Comparison of ENCODE assay signal across 15 cellular contexts in the genomic region with DNA sequence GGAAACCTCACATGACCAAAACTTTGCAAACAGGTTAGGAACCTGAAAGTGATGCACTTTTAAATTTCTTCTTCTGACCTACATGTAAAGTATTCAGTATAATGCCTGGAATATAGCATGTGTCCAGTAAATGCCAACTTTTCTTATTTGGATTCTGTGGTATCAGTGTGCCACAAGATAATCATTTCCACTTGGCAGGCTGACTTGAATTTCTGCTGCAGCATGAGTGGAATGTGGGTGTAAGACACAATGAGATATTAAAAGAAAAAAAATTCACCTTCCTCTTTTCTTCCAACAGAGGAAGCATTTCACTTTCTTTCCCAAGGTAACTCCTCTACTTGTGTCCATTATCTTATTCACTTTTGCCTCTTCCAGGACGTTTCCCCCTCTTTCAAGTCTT.
A peak's percentile ranks its signal among the peaks of the same experiment; 100 is the strongest.
DNase-seq lines count a peak whose midpoint lies in the region; TF ChIP-seq lines count a peak whose summit lies in the region.
"Had no signal": no experiment of that assay in that cellular context is flagged by ENCODE, and none has a peak within 500 bp of the region (broad histone marks: within the 10 kb centered on the region; RNA-seq: fewer than 3 reads in every experiment).

No MANE protein-coding gene starts in this region.

- no peaks in the 10 kb centered on the region for H3K36me3 ChIP-seq in adipocyte (ENCODE audit: control insufficient read depth, insufficient read depth, low read length, severe bottlenecking)

- H3K9ac ChIP-seq in adipocyte (ENCODE audit: low read length), result no peak overlapping the region

- H3K9me3 Mint-ChIP-seq in HFFc6, result peaks cover 13% of the 10 kb centered on the region

- DNase-seq in GM03348 (ENCODE audit: low spot score) (peak; percentile 30), adipocyte (ENCODE audit: low read depth) (peak; percentile 38), dedifferentiated amniotic fluid mesenchymal stem cell (ENCODE audit: extremely low spot score) (peak; percentile 19), putamen (ENCODE audit: low spot score) (peak; percentile 19), HFFc6 (no peak), ureter (ENCODE audit: low spot score) (no peak), NCI-H2196 (lab: John Stamatoyannopoulos, UW; ENCODE audit: unreplicated experiment) (no peak), epidermal melanocyte (ENCODE audit: insufficient read length, low spot score) (no peak)
- DNase-seq: ACHN; C1 segment of cervical spinal cord; Calu3; CD4-positive, alpha-beta T cell; DMS 273 treated with DMSO at 0.1 percent for 48 hours; HCEC 1CT had no signal

- H3K27me3 ChIP-seq in adipocyte (replicated peaks; ENCODE audit: control insufficient read depth, insufficient read depth, low read length), result no peaks in the 10 kb centered on the region

- no peaks in the 10 kb centered on the region for H3K4me1 ChIP-seq in adipocyte (ENCODE audit: control insufficient read depth, insufficient read depth, low read length)

- H3K4me1 Mint-ChIP-seq in HFFc6 (ENCODE audit: low read depth), result no peaks in the 10 kb centered on the region; the same call in 1 of the 2 replicates
- H3K4me1 Mint-ChIP-seq: B cell had no signal

- no peak for TF ChIP-seq CTCF in HFFc6 (IDR thresholded peaks at IDR 0.05)

- no peak overlapping the region for H3K4me3 Mint-ChIP-seq in HFFc6
- H3K4me3 Mint-ChIP-seq: B cell; CD4-positive, alpha-beta T cell had no signal

- H3K36me3 Mint-ChIP-seq in HFFc6 (ENCODE audit: low read depth), result peaks cover 6% of the 10 kb centered on the region

- H3K27ac Mint-ChIP-seq in HFFc6, result no peak overlapping the region
- H3K27ac Mint-ChIP-seq: B cell; CD4-positive, alpha-beta T cell had no signal

- H3K9me3 ChIP-seq in adipocyte (ENCODE audit: control insufficient read depth, low read length), result peaks cover 3% of the 10 kb centered on the region

- no peak overlapping the region for H3K4me3 ChIP-seq in adipocyte (ENCODE audit: low read length)

- 0 out of 2 replicates have a peak, but pooled peaks cover 5% of the 10 kb centered on the region for H3K27me3 Mint-ChIP-seq in HFFc6 (ENCODE audit: insufficient read depth)
- H3K27me3 Mint-ChIP-seq: B cell; CD4-positive, alpha-beta T cell had no signal

Comparison
In these comparisons a context has a peak if more than half of its experiments do, and no peak if none do; other contexts are left out.
1. DNase-seq: peak in GM03348 (single experiment), adipocyte (single experiment), dedifferentiated amniotic fluid mesenchymal stem cell (single experiment) and putamen (single experiment); none in HFFc6 (single experiment), ureter (single experiment), NCI-H2196 (single experiment) and epidermal melanocyte (single experiment).